ENCODE assay signal across 8 cellular contexts in genomic region chr9:36486933-36487481, GRCh38.
DNase-seq lines count a peak whose midpoint lies in the region; ATAC-seq and TF ChIP-seq lines count a peak whose summit lies in the region.

No MANE protein-coding gene starts in this region.

- peaks cover 64% of the 10 kb centered on the region for H3K4me1 Mint-ChIP-seq in activated naive CD4-positive, alpha-beta T cell treated with anti-CD3 and anti-CD28 coated beads, Interleukin-2, amount 50 U/mL, for 24 hours

- H3K27ac Mint-ChIP-seq in activated naive CD4-positive, alpha-beta T cell treated with anti-CD3 and anti-CD28 coated beads, Interleukin-2, amount 50 U/mL, for 24 hours: peak overlapping the region; percentile 89

- H3K27me3 Mint-ChIP-seq in activated naive CD4-positive, alpha-beta T cell treated with anti-CD3 and anti-CD28 coated beads, Interleukin-2, amount 50 U/mL, for 24 hours: no peaks in the 10 kb centered on the region

- H3K27me3 ChIP-seq in left ventricle myocardium inferior (ENCODE audit: low read depth) (no peaks in the 10 kb centered on the region), gastrocnemius medialis (no peaks in the 10 kb centered on the region)

- ATAC-seq in GM18867 (IDR thresholded peaks at IDR 0.05; ENCODE audit: unreplicated experiment) (peak; percentile 41), HG03097 (IDR thresholded peaks at IDR 0.05; ENCODE audit: low FRiP score, unreplicated experiment) (peak; percentile 35), gastrocnemius medialis (peak; percentile 43 to 50)

- H3K4me3 ChIP-seq in left ventricle myocardium inferior (peak overlapping the region; percentile 90), gastrocnemius medialis (peak overlapping the region; percentile 69 to 98 (median 76))

- H3K27ac ChIP-seq in left ventricle myocardium inferior (replicated peaks) (peak overlapping the region; percentile 96), gastrocnemius medialis (peak overlapping the region; percentile 72 to 85 (median 82))

- H3K4me1 ChIP-seq in left ventricle myocardium inferior (peaks cover 46% of the 10 kb centered on the region), gastrocnemius medialis (peaks cover 17 to 24% of the 10 kb centered on the region in 2 donors)

- peak overlapping the region; percentile 89 for H3K4me3 Mint-ChIP-seq in activated naive CD4-positive, alpha-beta T cell treated with anti-CD3 and anti-CD28 coated beads, Interleukin-2, amount 50 U/mL, for 24 hours

- peak; percentile 64 for TF ChIP-seq POLR2A in Raji (IDR thresholded peaks at IDR 0.05; ENCODE audit: insufficient read depth, low read depth, low read length)
- no peak for TF ChIP-seq POLR2A in gastrocnemius medialis (IDR thresholded peaks at IDR 0.05)

- peak; percentile 14 for DNase-seq in A172 (ENCODE audit: low spot score)
- peak; percentile 58 for DNase-seq in left ventricle myocardium inferior
- DNase-seq in gastrocnemius medialis: peak in 1 of 2 donors; percentile 22
- DNase-seq in NCI-H2107 treated with DMSO at 0.1 percent for 48 hours (lab: John Stamatoyannopoulos, UW; ENCODE audit: unreplicated experiment): no peak

- H3K36me3 Mint-ChIP-seq in activated naive CD4-positive, alpha-beta T cell treated with anti-CD3 and anti-CD28 coated beads, Interleukin-2, amount 50 U/mL, for 24 hours: no peaks in the 10 kb centered on the region

- no peaks in the 10 kb centered on the region for H3K9me3 Mint-ChIP-seq in activated naive CD4-positive, alpha-beta T cell treated with anti-CD3 and anti-CD28 coated beads, Interleukin-2, amount 50 U/mL, for 24 hours

- TF ChIP-seq CTCF in left ventricle myocardium inferior (IDR thresholded peaks at IDR 0.05; ENCODE audit: borderline replicate concordance) (no peak), gastrocnemius medialis (IDR thresholded peaks at IDR 0.05 in 4 of 5, conservative IDR thresholded peaks at IDR 0.05 in 1 of 5) (no peak)

- intact Hi-C loops in left ventricle myocardium inferior (cut with micrococcal nuclease): no loop called here
- intact Hi-C loops in gastrocnemius medialis (cut with DNase I; ENCODE audit: low total_unique reads): loop anchor here (2.0 to 10.0 kb wide), 3 partner anchors 86 to 292 kb away; partner anchors contain the start of genes CLTA, GNE and RNF38

- H3K9me3 ChIP-seq in left ventricle myocardium inferior (replicated peaks) (no peaks in the 10 kb centered on the region), gastrocnemius medialis (no peaks in the 10 kb centered on the region)

- H3K36me3 ChIP-seq in left ventricle myocardium inferior: no peaks in the 10 kb centered on the region
- no peaks in the 10 kb centered on the region for H3K36me3 ChIP-seq in gastrocnemius medialis

- in situ Hi-C loops in gastrocnemius medialis (cut with MboI; ENCODE audit: low sequenced_read_pairs in 4 of 4): loop anchor here in 1 of 4 donors (10.0 kb wide), 1 partner anchor 82 kb away; the partner anchor contains the start of gene RNF38
